ENCODE assay signal across 22 cellular contexts in genomic region chr13:50406831-50407230, GRCh38.
A peak's percentile ranks its signal among the peaks of the same experiment; 100 is the strongest.
DNase-seq lines count a peak whose midpoint lies in the region; TF ChIP-seq lines count a peak whose summit lies in the region.
"Had no signal": no experiment of that assay in that cellular context is flagged by ENCODE, and none has a peak within 500 bp of the region (broad histone marks: within the 10 kb centered on the region; RNA-seq: fewer than 3 reads in every experiment).

No MANE protein-coding gene starts in this region.

- TF ChIP-seq CTCF in neural progenitor cell (IDR thresholded peaks at IDR 0.05) = no peak

- no peaks in the 10 kb centered on the region for H3K79me2 ChIP-seq in neural progenitor cell (ENCODE audit: low read depth)

- H3K27me3 Mint-ChIP-seq in neural progenitor cell (ENCODE audit: insufficient read depth, low read depth) = peaks cover 6% of the 10 kb centered on the region
- peaks cover 13% of the 10 kb centered on the region for H3K27me3 Mint-ChIP-seq in activated CD4-positive, alpha-beta T cell treated with anti-CD3 and anti-CD28 coated beads, Interleukin-2, amount 10 ng/mL, durations not matched to agents 7 days and 5 days
- H3K27me3 Mint-ChIP-seq: T-helper 17 cell had no signal

- no peaks in the 10 kb centered on the region for H3F3A ChIP-seq in neural progenitor cell (ENCODE audit: low read depth)

- H3K27ac ChIP-seq in neural progenitor cell = no peak overlapping the region
- H3K27ac ChIP-seq: RWPE1, SK-N-MC had no signal

- H3K9ac ChIP-seq in neural progenitor cell = no peak overlapping the region

- no peak overlapping the region for H3K4me3 ChIP-seq in neural progenitor cell
- H3K4me3 ChIP-seq: GM12878, SK-N-MC had no signal

- H3K4me3 Mint-ChIP-seq in neural progenitor cell = no peak overlapping the region
- no peak overlapping the region for H3K4me3 Mint-ChIP-seq in activated CD4-positive, alpha-beta T cell treated with anti-CD3 and anti-CD28 coated beads, Interleukin-2, amount 10 ng/mL, durations not matched to agents 7 days and 5 days
- H3K4me3 Mint-ChIP-seq: CD14-positive monocyte, T-helper 17 cell had no signal

- no peaks in the 10 kb centered on the region for H3K36me3 ChIP-seq in neural progenitor cell

- H3K9me3 ChIP-seq in neural progenitor cell (ENCODE audit: low read depth) = no peaks in the 10 kb centered on the region

- no peak overlapping the region for H3K27ac Mint-ChIP-seq in neural progenitor cell
- no peak overlapping the region for H3K27ac Mint-ChIP-seq in activated CD4-positive, alpha-beta T cell treated with anti-CD3 and anti-CD28 coated beads, Interleukin-2, amount 10 ng/mL, durations not matched to agents 7 days and 5 days
- H3K27ac Mint-ChIP-seq: CD14-positive monocyte, T-helper 17 cell had no signal

- H4K20me1 ChIP-seq in neural progenitor cell (ENCODE audit: low read depth) = no peaks in the 10 kb centered on the region

- CTCF ChIA-PET in activated CD4-positive, alpha-beta T cell treated with anti-CD3 and anti-CD28 coated beads, Interleukin-2, amount 10 ng/mL, durations not matched to agents 7 days and 5 days (lab: Charles Lee) = interaction anchor here (1.0 kb wide), 1 partner anchor 13 kb away, joined by 3 read pairs; no protein-coding TSS in a partner anchor

- DNase-seq in NCI-H748 (lab: John Stamatoyannopoulos, UW; ENCODE audit: unreplicated experiment) (peak; percentile 22), NCI-H748 treated with DMSO at 0.1 percent for 48 hours (lab: John Stamatoyannopoulos, UW) (no peak), NCI-H2107 treated with DMSO at 0.1 percent for 48 hours (lab: John Stamatoyannopoulos, UW; ENCODE audit: unreplicated experiment) (peak; percentile 60), neural progenitor cell (ENCODE audit: low spot score) (peak; percentile 21), NCI-H1694 (lab: John Stamatoyannopoulos, UW) (no peak)
- no peak for DNase-seq in activated effector memory CD4-positive, alpha-beta T cell treated with anti-CD3 and anti-CD28 coated beads, Interleukin-2, amount 50 U/mL, for 16 hours
- no peak for DNase-seq in activated CD4-positive, alpha-beta T cell treated with anti-CD3 and anti-CD28 coated beads, Interleukin-2, amount 10 ng/mL, durations not matched to agents 7 days and 5 days
- DNase-seq: AML-193, DMS79 treated with DMSO at 0.1 percent for 48 hours, KG1, NCI-H1105, NCI-H187, NCI-H2171 treated with DMSO at 0.1 percent for 48 hours, NCI-H446 treated with DMSO at 0.1 percent for 48 hours, NCI-H526 treated with DMSO at 0.1 percent for 48 hours, SHP77 treated with DMSO at 0.1 percent for 48 hours, SW 1271, T-helper 17 cell had no signal

- POLR2A ChIA-PET in activated CD4-positive, alpha-beta T cell treated with anti-CD3 and anti-CD28 coated beads, Interleukin-2, amount 10 ng/mL, durations not matched to agents 7 days and 5 days (lab: Charles Lee) = no interaction called here

- no peaks in the 10 kb centered on the region for H3K36me3 Mint-ChIP-seq in neural progenitor cell
- no peaks in the 10 kb centered on the region for H3K36me3 Mint-ChIP-seq in activated CD4-positive, alpha-beta T cell treated with anti-CD3 and anti-CD28 coated beads, Interleukin-2, amount 10 ng/mL, durations not matched to agents 7 days and 5 days (ENCODE audit: low read depth)
- H3K36me3 Mint-ChIP-seq: CD14-positive monocyte had no signal

- peaks cover 20% of the 10 kb centered on the region for H3K4me1 ChIP-seq in neural progenitor cell

- H3K27me3 ChIP-seq in neural progenitor cell = no peaks in the 10 kb centered on the region

- H2AFZ ChIP-seq in neural progenitor cell (replicated peaks) = no peak overlapping the region

- peaks cover 17% of the 10 kb centered on the region for H3K4me1 Mint-ChIP-seq in neural progenitor cell
- no peaks in the 10 kb centered on the region for H3K4me1 Mint-ChIP-seq in activated CD4-positive, alpha-beta T cell treated with anti-CD3 and anti-CD28 coated beads, Interleukin-2, amount 10 ng/mL, durations not matched to agents 7 days and 5 days

- no peak overlapping the region for H3K4me2 ChIP-seq in neural progenitor cell

- H3K9me3 Mint-ChIP-seq in neural progenitor cell = no peaks in the 10 kb centered on the region
- H3K9me3 Mint-ChIP-seq in activated CD4-positive, alpha-beta T cell treated with anti-CD3 and anti-CD28 coated beads, Interleukin-2, amount 10 ng/mL, durations not matched to agents 7 days and 5 days = peaks cover 2% of the 10 kb centered on the region

Comparison
In these comparisons a context has a peak if more than half of its experiments do, and no peak if none do; other contexts are left out.
1. DNase-seq: peak in NCI-H748 (single experiment), NCI-H2107 treated with DMSO at 0.1 percent for 48 hours (single experiment) and neural progenitor cell (single experiment); none in NCI-H748 treated with DMSO at 0.1 percent for 48 hours (single experiment), activated effector memory CD4-positive, alpha-beta T cell treated with anti-CD3 and anti-CD28 coated beads, Interleukin-2, amount 50 U/mL, for 16 hours (single experiment), activated CD4-positive, alpha-beta T cell treated with anti-CD3 and anti-CD28 coated beads, Interleukin-2, amount 10 ng/mL, durations not matched to agents 7 days and 5 days (single experiment) and NCI-H1694 (single experiment).